Comparison of ENCODE assay signal across 17 cellular contexts in genomic region chr2:196041786-196042185, GRCh38. TPM values are rescaled to one million over a fixed set of nuclear protein-coding genes. Genes with fewer than 3 reads are reported as not detected.
DNase-seq lines count a peak whose midpoint lies in the region; ATAC-seq and TF ChIP-seq lines count a peak whose summit lies in the region.
"Had no signal": no experiment of that assay in that cellular context is flagged by ENCODE, and none has a peak within 500 bp of the region (broad histone marks: within the 10 kb centered on the region; RNA-seq: fewer than 3 reads in every experiment).

No MANE protein-coding gene starts in this region.

- H3K4me1 ChIP-seq in GM23338 (ENCODE audit: insufficient read depth), result no peaks in the 10 kb centered on the region
- H3K4me1 ChIP-seq: Caco-2 had no signal

- no peaks in the 10 kb centered on the region for H3K9me2 ChIP-seq in GM23338 (ENCODE audit: insufficient read depth)

- H3K4me3 ChIP-seq in HFF-Myc (replicated peaks; ENCODE audit: low read depth, low read length), result no peak overlapping the region
- no peak overlapping the region for H3K4me3 ChIP-seq in GM23338
- H3K4me3 ChIP-seq: BLaER1 had no signal

- H3K9me3 Mint-ChIP-seq in GM23338, result peaks cover 4% of the 10 kb centered on the region; the same call in 1 of the 3 replicates
- peaks cover 22% of the 10 kb centered on the region for H3K9me3 Mint-ChIP-seq in natural killer cell treated with Interleukin-12 subunit alpha and Interleukin-12 subunit beta and Interleukin-15 and Interleukin-18, amount 100 ng/mL, for 72 hours

- no peaks in the 10 kb centered on the region for H3K36me3 ChIP-seq in GM23338 (ENCODE audit: insufficient read depth)
- H3K36me3 ChIP-seq: BLaER1 had no signal

- H3K79me2 ChIP-seq in GM23338 (replicated peaks; ENCODE audit: insufficient read depth), result no peaks in the 10 kb centered on the region

- no peak overlapping the region for H3K4me3 Mint-ChIP-seq in GM23338
- no peak overlapping the region for H3K4me3 Mint-ChIP-seq in natural killer cell treated with Interleukin-12 subunit alpha and Interleukin-12 subunit beta and Interleukin-15 and Interleukin-18, amount 100 ng/mL, for 72 hours
- H3K4me3 Mint-ChIP-seq: B cell; CD8-positive, alpha-beta T cell had no signal

- no peaks in the 10 kb centered on the region for H3F3A ChIP-seq in GM23338 (replicated peaks; ENCODE audit: low read depth)

- DNase-seq in HFF-Myc (ENCODE audit: extremely low read depth, low read depth) (peak; percentile 32), LHCN-M2 (ENCODE audit: low read depth) (peak; percentile 34), fibroblast of gingiva (ENCODE audit: low read depth) (peak; percentile 16), myocyte (ENCODE audit: low read depth) (peak; percentile 8), Kasumi-1 (lab: John Stamatoyannopoulos, UW) (no peak), GM23338 (ENCODE audit: low spot score) (no peak)
- DNase-seq in natural killer cell treated with Interleukin-12 subunit alpha and Interleukin-12 subunit beta and Interleukin-15 and Interleukin-18, amount 100 ng/mL, for 72 hours (ENCODE audit: low spot score), result no peak
- DNase-seq: Caco-2; CD4-positive, CD25-positive, alpha-beta regulatory T cell; CD8-positive, alpha-beta T cell; DMS153; DND-41; H7; HCEC 1CT had no signal

- no peak overlapping the region for H2AFZ ChIP-seq in GM23338

- H3K27me3 Mint-ChIP-seq in GM23338 (ENCODE audit: insufficient read depth, low read depth, poor library complexity), result no peaks in the 10 kb centered on the region
- peaks cover 7 to 64% of the 10 kb centered on the region in 2 donors for H3K27me3 Mint-ChIP-seq in natural killer cell treated with Interleukin-12 subunit alpha and Interleukin-12 subunit beta and Interleukin-15 and Interleukin-18, amount 100 ng/mL, for 72 hours

- H3K4me1 Mint-ChIP-seq in GM23338, result no peaks in the 10 kb centered on the region
- H3K4me1 Mint-ChIP-seq in natural killer cell treated with Interleukin-12 subunit alpha and Interleukin-12 subunit beta and Interleukin-15 and Interleukin-18, amount 100 ng/mL, for 72 hours (ENCODE audit: low read depth in 2 of 2), result no peaks in the 10 kb centered on the region

- no peaks in the 10 kb centered on the region for H4K20me1 ChIP-seq in GM23338 (replicated peaks; ENCODE audit: insufficient read depth)
- H4K20me1 ChIP-seq: BLaER1 had no signal

- no peak overlapping the region for H3K27ac ChIP-seq in GM23338 (ENCODE audit: low read depth)
- H3K27ac ChIP-seq: BLaER1, C4-2B had no signal

- TF ChIP-seq CTCF in HFF-Myc (IDR thresholded peaks at IDR 0.05; ENCODE audit: low read depth, low read length, missing control alignments) (no peak), GM23338 (conservative IDR thresholded peaks at IDR 0.05; ENCODE audit: low read depth in 2 of 2) (no peak)

- no peak for ATAC-seq in GM23338
- no peak for ATAC-seq in natural killer cell treated with Interleukin-12 subunit alpha and Interleukin-12 subunit beta and Interleukin-15 and Interleukin-18, amount 100 ng/mL, for 72 hours
- ATAC-seq: CD8-positive, alpha-beta T cell had no signal

- H3K27me3 ChIP-seq in GM23338 (ENCODE audit: insufficient read depth), result no peaks in the 10 kb centered on the region
- H3K27me3 ChIP-seq: BLaER1 had no signal

- no peak overlapping the region for H3K4me2 ChIP-seq in GM23338
- H3K4me2 ChIP-seq: BLaER1 had no signal

- H3K36me3 Mint-ChIP-seq in GM23338 (ENCODE audit: low read depth), result peaks cover 8% of the 10 kb centered on the region; the same call in 2 of the 3 replicates
- peaks cover 36% of the 10 kb centered on the region for H3K36me3 Mint-ChIP-seq in natural killer cell treated with Interleukin-12 subunit alpha and Interleukin-12 subunit beta and Interleukin-15 and Interleukin-18, amount 100 ng/mL, for 72 hours
- H3K36me3 Mint-ChIP-seq: CD4-positive, CD25-positive, alpha-beta regulatory T cell had no signal

- no peak overlapping the region for H3K27ac Mint-ChIP-seq in GM23338
- no peak overlapping the region for H3K27ac Mint-ChIP-seq in natural killer cell treated with Interleukin-12 subunit alpha and Interleukin-12 subunit beta and Interleukin-15 and Interleukin-18, amount 100 ng/mL, for 72 hours
- H3K27ac Mint-ChIP-seq: B cell; CD4-positive, CD25-positive, alpha-beta regulatory T cell; CD8-positive, alpha-beta T cell had no signal

TF ChIP-seq in GM23338, 12 proteins besides CTCF, POLR2A, EP300 and RAD21 (continues in another document):
- TF ChIP-seq EZH2phosphoT487 (IDR thresholded peaks at IDR 0.05; ENCODE audit: unreplicated experiment) (no peak), NANOG (IDR thresholded peaks at IDR 0.05; ENCODE audit: borderline replicate concordance) (no peak), POLR2AphosphoS5 (IDR thresholded peaks at IDR 0.05; ENCODE audit: low read depth) (no peak), STAT1 (IDR thresholded peaks at IDR 0.05; ENCODE audit: unreplicated experiment) (no peak), ZNF114 (CRISPR knock-in tag; IDR thresholded peaks at IDR 0.05) (no peak), EZH2 (IDR thresholded peaks at IDR 0.05; ENCODE audit: low read depth, unreplicated experiment) (no peak), ZNF331 (CRISPR knock-in tag; IDR thresholded peaks at IDR 0.05; ENCODE audit: low read depth) (no peak), JUNB (IDR thresholded peaks at IDR 0.05; ENCODE audit: unreplicated experiment) (no peak)
- TF ChIP-seq, protein P1, sequence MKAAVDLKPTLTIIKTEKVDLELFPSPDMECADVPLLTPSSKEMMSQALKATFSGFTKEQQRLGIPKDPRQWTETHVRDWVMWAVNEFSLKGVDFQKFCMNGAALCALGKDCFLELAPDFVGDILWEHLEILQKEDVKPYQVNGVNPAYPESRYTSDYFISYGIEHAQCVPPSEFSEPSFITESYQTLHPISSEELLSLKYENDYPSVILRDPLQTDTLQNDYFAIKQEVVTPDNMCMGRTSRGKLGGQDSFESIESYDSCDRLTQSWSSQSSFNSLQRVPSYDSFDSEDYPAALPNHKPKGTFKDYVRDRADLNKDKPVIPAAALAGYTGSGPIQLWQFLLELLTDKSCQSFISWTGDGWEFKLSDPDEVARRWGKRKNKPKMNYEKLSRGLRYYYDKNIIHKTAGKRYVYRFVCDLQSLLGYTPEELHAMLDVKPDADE (IDR thresholded peaks at IDR 0.05), result no peak

RNA-seq across cellular contexts. Expression of gene DNAH7, which starts 26.9 kb away (rescaled TPM):
- total RNA-seq in LHCN-M2 (2014; rRNA removed) (0.26 and 0.86 TPM in 2 replicates), myocyte (0.80 and 1.4 TPM in 2 replicates)
- 0.11 TPM for polyA plus RNA-seq in LHCN-M2 (2012)
- polyA plus RNA-seq in myocyte (2012), result 0.26 TPM
- total RNA-seq in GM23338 (2014; rRNA removed; shearing (Covaris generic)), result 0.27 and 0.35 TPM in 2 replicates
- 0.99 and 1.1 TPM in 2 replicates for polyA plus RNA-seq in GM23338 (2016; fragmentation: Nextera tagmentation; extraction: Ambion mirVana)
- total RNA-seq in natural killer cell treated with Interleukin-12 subunit alpha and Interleukin-12 subunit beta and Interleukin-15 and Interleukin-18, amount 100 ng/mL, for 72 hours, result under 1 TPM; 0.02 to 0.11 TPM
- total RNA-seq: CD4-positive, CD25-positive, alpha-beta regulatory T cell; CD8-positive, alpha-beta T cell had no signal
- polyA plus RNA-seq: CD4-positive, CD25-positive, alpha-beta regulatory T cell had no signal

Comparison
In these comparisons a context has a peak if more than half of its experiments do, and no peak if none do; other contexts are left out.
1. DNase-seq: peak in HFF-Myc (single experiment), LHCN-M2 (single experiment), fibroblast of gingiva (single experiment) and myocyte (single experiment); none in Kasumi-1 (0 of 2), GM23338 (single experiment) and natural killer cell treated with Interleukin-12 subunit alpha and Interleukin-12 subunit beta and Interleukin-15 and Interleukin-18, amount 100 ng/mL, for 72 hours (single experiment).